Comparison of ENCODE assay signal across 8 cellular contexts in the genomic region with DNA sequence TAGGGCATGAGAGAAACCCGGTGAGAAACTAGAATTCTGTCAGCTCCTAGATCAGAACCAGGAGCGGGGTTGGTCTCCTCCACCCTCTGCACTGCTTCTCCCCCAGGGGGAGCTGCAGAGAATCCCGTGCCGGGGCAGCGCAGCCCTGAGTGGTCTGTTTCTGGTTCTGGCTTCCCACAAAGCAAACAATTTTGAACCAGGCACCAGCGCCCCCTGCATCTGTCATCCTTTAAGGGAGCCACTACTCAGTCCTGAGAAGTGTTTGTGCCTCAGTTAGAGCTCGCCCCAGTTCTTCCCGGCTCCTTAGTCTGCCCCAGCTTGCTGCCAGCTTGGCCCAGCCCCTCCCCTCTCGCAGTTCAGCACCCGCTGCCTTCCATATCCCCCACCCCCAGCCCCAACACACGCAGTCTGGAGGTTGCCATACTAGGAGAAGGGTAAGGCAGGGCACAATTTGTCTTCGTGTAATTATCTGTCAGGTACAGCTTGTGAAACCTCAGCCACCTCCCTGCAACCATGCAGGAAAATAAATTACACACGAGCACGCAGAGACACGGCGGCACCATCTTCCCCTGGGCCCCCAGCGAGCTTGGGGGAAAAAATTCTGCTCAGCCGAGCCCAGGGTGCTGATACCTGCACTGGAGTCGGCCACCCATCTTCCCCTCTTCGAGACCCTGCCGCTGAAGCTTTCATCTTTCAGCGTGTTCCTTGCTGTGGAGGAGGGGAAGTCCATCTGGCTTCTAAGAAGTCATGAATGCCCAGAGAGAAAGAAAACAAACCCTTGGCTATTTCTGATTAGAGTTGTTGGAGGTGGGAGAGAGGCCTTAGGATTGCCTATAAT.
DNase-seq lines count a peak whose midpoint lies in the region.

No MANE protein-coding gene starts in this region.

- H3K4me3 ChIP-seq in SK-N-MC (peak overlapping the region; percentile 47), iPS-20b (ENCODE audit: low read length) (0 out of 2 replicates have a peak overlapping the region, but pooled peaks have one; percentile 8)

- H3K9me3 ChIP-seq in SK-N-MC (ENCODE audit: low read depth, low read length), result no peaks in the 10 kb centered on the region
- H3K9me3 ChIP-seq in iPS-20b (ENCODE audit: insufficient read depth, low read depth, low read length), result no peaks in the 10 kb centered on the region

- H3K4me1 ChIP-seq in iPS-20b (ENCODE audit: insufficient read depth, low read length), result peaks cover 18% of the 10 kb centered on the region; the same call in 1 of the 2 replicates

- no peaks in the 10 kb centered on the region for H3K36me3 ChIP-seq in SK-N-MC (ENCODE audit: insufficient read depth, low read length)
- H3K36me3 ChIP-seq in iPS-20b (ENCODE audit: insufficient read depth, low read depth, low read length), result no peaks in the 10 kb centered on the region

- peaks cover 22% of the 10 kb centered on the region for H3K27me3 ChIP-seq in iPS-20b (ENCODE audit: insufficient read depth, low read length)

- H3K27ac ChIP-seq in SK-N-MC (no peak overlapping the region), iPS-20b (ENCODE audit: low read length) (no peak overlapping the region)

- DNase-seq in AG08396 (ENCODE audit: low spot score) (peak; percentile 80), H4 (ENCODE audit: low spot score) (peak; percentile 49), SK-N-MC (ENCODE audit: low read depth, low spot score) (no peak), astrocyte of the hippocampus (ENCODE audit: low read depth, low spot score) (peak; percentile 53), DMS79 treated with DMSO at 0.1 percent for 48 hours (lab: John Stamatoyannopoulos, UW) (no peak), GDM1 (lab: John Stamatoyannopoulos, UW) (no peak)
- peak; percentile 38 for DNase-seq in stimulated activated CD4-positive, alpha-beta T cell treated with anti-CD3 and anti-CD28 coated beads, Interleukin-1b, Interleukin-23, amount 100 ng/mL, for 48 hours

- H3K9ac ChIP-seq in SK-N-MC (ENCODE audit: insufficient read length) (no peak overlapping the region), iPS-20b (ENCODE audit: low read depth, low read length) (no peak overlapping the region)

Comparison
In these comparisons a context has a peak if more than half of its experiments do, and no peak if none do; other contexts are left out.
1. DNase-seq: peak in AG08396 (single experiment), H4 (single experiment), astrocyte of the hippocampus (single experiment) and stimulated activated CD4-positive, alpha-beta T cell treated with anti-CD3 and anti-CD28 coated beads, Interleukin-1b, Interleukin-23, amount 100 ng/mL, for 48 hours (single experiment); none in SK-N-MC (single experiment), DMS79 treated with DMSO at 0.1 percent for 48 hours (single experiment) and GDM1 (single experiment).